In genomic region chr20:13856356-13856755, GRCh38 we compare ENCODE assay signal across 12 cellular contexts.
"Had no signal": no experiment of that assay in that cellular context is flagged by ENCODE, and none has a peak within 500 bp of the region (broad histone marks: within the 10 kb centered on the region; RNA-seq: fewer than 3 reads in every experiment).

No MANE protein-coding gene starts in this region.

- H3K9ac ChIP-seq: SK-N-SH had no signal

- H3K9me3 ChIP-seq: gastroesophageal sphincter, psoas muscle, SK-N-SH, testis had no signal

- H3K4me3 ChIP-seq: gastroesophageal sphincter, psoas muscle, testis had no signal

- FAIRE-seq: TTC549 had no signal

- H3K4me2 ChIP-seq: SK-N-SH had no signal

- H3K36me3 ChIP-seq: gastroesophageal sphincter had no signal

- H3K27ac ChIP-seq: testis had no signal

- H3K27me3 ChIP-seq: gastroesophageal sphincter, testis had no signal

- H3K4me1 ChIP-seq: testis had no signal

- DNase-seq: activated B cell treated with CpG ODN at 0.5 μM for 24 hours; activated CD4-positive, alpha-beta T cell treated with anti-CD3 and anti-CD28 coated beads, Interleukin-2, amount 50 U/mL, for 1 hour; activated naive CD4-positive, alpha-beta T cell treated with anti-CD3 and anti-CD28 coated beads, Interleukin-2, amount 10 ng/mL, durations not matched to agents 7 days and 5 days; activated T-cell treated with anti-CD3 and anti-CD28 coated beads for 4 hours; kidney glomerular epithelial cell; naive thymus-derived CD4-positive, alpha-beta T cell; psoas muscle; SK-N-SH; stimulated activated naive CD4-positive, alpha-beta T cell treated with Interleukin-2 at 50 U/mL for 16 hours; testis had no signal
